8 cellular contexts compared by ENCODE assay signal in genomic region chr2:131361773-131362172, GRCh38. TPM values are rescaled to one million over a fixed set of nuclear protein-coding genes. Genes with fewer than 3 reads are reported as not detected.
"Had no signal": no experiment of that assay in that cellular context is flagged by ENCODE, and none has a peak within 500 bp of the region (broad histone marks: within the 10 kb centered on the region; RNA-seq: fewer than 3 reads in every experiment).

No MANE protein-coding gene starts in this region.

RNA-seq across cellular contexts. Expression of gene RAB6D, which starts 2.2 kb away (rescaled TPM):
- total RNA-seq: activated CD8-positive, alpha-beta memory T cell treated with anti-CD3 and anti-CD28 coated beads, Interleukin-2, amount 10 ng/mL, durations not matched to agents 7 days and 5 days; activated T-helper 1 cell treated with anti-CD3 and anti-CD28 coated beads, Interleukin-12 subunit alpha, Interleukin-12 subunit beta, Interleukin-2, Interleukin-4 antibody, amounts not matched to agents 30 ng/mL and 10 ng/mL and 1 ng/mL, durations not matched to agents 14 hours and 24 hours and 36 hours; aorta; bronchial epithelial cell; LHCN-M2; MCF 10A; Right ventricle myocardium superior; SJCRH30 had no signal
- polyA plus RNA-seq: aorta had no signal
